Comparison of ENCODE assay signal across 15 cellular contexts in genomic region chr1:78095618-78096416, GRCh38. TPM values are rescaled to one million over a fixed set of nuclear protein-coding genes. Genes with fewer than 3 reads are reported as not detected.
DNase-seq lines count a peak whose midpoint lies in the region; ATAC-seq and TF ChIP-seq lines count a peak whose summit lies in the region.
"Had no signal": no experiment of that assay in that cellular context is flagged by ENCODE, and none has a peak within 500 bp of the region (broad histone marks: within the 10 kb centered on the region; RNA-seq: fewer than 3 reads in every experiment).

No MANE protein-coding gene starts in this region.

- TF ChIP-seq CTCF in fibroblast of pulmonary artery (IDR thresholded peaks at IDR 0.05; ENCODE audit: low read length, missing control alignments) (no peak), omental fat pad (IDR thresholded peaks at IDR 0.05) (no peak)

- H3K4me3 ChIP-seq in fibroblast of pulmonary artery (replicated peaks; ENCODE audit: low read depth, low read length): no peak overlapping the region
- H3K4me3 ChIP-seq: mucosa of descending colon had no signal

- ATAC-seq in HG02840 (IDR thresholded peaks at IDR 0.05; ENCODE audit: low FRiP score, unreplicated experiment): no peak
- ATAC-seq in omental fat pad (ENCODE audit: low FRiP score): no peak
- ATAC-seq: effector memory CD8-positive, alpha-beta T cell; mucosa of descending colon had no signal

- DNase-seq in GM04504 (ENCODE audit: low read depth) (peak; percentile 48), amniotic epithelial cell (ENCODE audit: low read depth) (peak; percentile 93), fibroblast of pulmonary artery (ENCODE audit: low read depth) (peak; percentile 76), pulmonary artery endothelial cell (ENCODE audit: low read depth, low spot score) (peak; percentile 80), GF-D8 (lab: John Stamatoyannopoulos, UW) (no peak), omental fat pad (ENCODE audit: low spot score) (no peak)
- DNase-seq in stimulated activated CD4-positive, alpha-beta T cell treated with anti-CD3 and anti-CD28 coated beads, Interleukin-4, amount 100 ng/mL, for 1 hour: no peak
- DNase-seq: CD4-positive, CD25-positive, alpha-beta regulatory T cell; effector memory CD8-positive, alpha-beta T cell; mucosa of descending colon; NCI-H1048; NCI-H524; right cardiac atrium; Right ventricle myocardium superior had no signal

RNA-seq across cellular contexts. Expression of gene GIPC2, which starts 50.1 kb away (rescaled TPM):
- total RNA-seq in pulmonary artery endothelial cell (14.6 and 26.1 TPM in 2 replicates), omental fat pad (10 to 100 TPM in 1 of 4 donors, 1 to 10 TPM in 3; 1.4 to 15.9 (median 3.1) TPM)
- total RNA-seq: CD4-positive, CD25-positive, alpha-beta regulatory T cell had no signal

Comparison
In these comparisons a context has a peak if more than half of its experiments do, and no peak if none do; other contexts are left out.
1. DNase-seq: peak in GM04504 (single experiment), amniotic epithelial cell (single experiment), fibroblast of pulmonary artery (single experiment) and pulmonary artery endothelial cell (single experiment); none in GF-D8 (single experiment), omental fat pad (single experiment) and stimulated activated CD4-positive, alpha-beta T cell treated with anti-CD3 and anti-CD28 coated beads, Interleukin-4, amount 100 ng/mL, for 1 hour (single experiment).